In the genomic region with DNA sequence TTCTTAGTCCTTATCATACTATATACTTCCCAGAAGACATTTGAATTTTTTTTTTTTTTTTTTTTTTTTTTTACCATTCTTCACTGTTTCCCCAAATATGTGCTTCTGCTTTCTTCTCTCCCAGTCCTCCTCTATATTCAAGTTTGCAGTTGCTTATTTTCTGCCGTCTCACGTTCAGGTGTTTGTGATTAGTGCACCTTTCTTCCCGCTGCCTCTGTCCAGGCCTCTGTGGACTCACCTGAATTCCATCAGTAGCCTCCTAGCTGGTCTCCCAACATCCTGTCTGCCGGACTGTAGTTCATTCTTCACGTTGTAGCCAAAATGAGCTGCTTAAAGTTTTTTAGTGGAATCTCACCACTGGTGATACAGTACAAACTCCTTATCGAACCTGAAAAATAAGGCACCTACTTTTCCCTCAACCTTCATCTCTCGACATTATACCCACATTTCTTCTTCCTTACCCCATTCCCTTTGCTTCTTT, we compare ENCODE assay signal across 8 cellular contexts. TPM values are rescaled to one million over a fixed set of nuclear protein-coding genes. Genes with fewer than 3 reads are reported as not detected.
DNase-seq lines count a peak whose midpoint lies in the region; ATAC-seq and TF ChIP-seq lines count a peak whose summit lies in the region.

No MANE protein-coding gene starts in this region.

- intact Hi-C loops in activated T-helper 1 cell treated with anti-CD3 and anti-CD28 coated beads, Interleukin-12 subunit alpha, Interleukin-12 subunit beta, Interleukin-2, Interleukin-4 antibody, amounts not matched to agents 30 ng/mL and 10 ng/mL and 1 ng/mL, durations not matched to agents 14 hours and 24 hours and 36 hours (cut with micrococcal nuclease), result loop anchor here (1.0 kb wide), 2 partner anchors 8 to 54 kb away; a partner anchor contains a TSS

- TF ChIP-seq CTCF in HL-60 (IDR thresholded peaks at IDR 0.05; ENCODE audit: insufficient read depth, low read length), result no peak

- no peak for DNase-seq in HL-60 (ENCODE audit: low read depth in 1 of 2, low spot score in 1 of 2)
- DNase-seq in activated T-helper 1 cell treated with anti-CD3 and anti-CD28 coated beads, Interleukin-12 subunit alpha, Interleukin-12 subunit beta, Interleukin-2, Interleukin-4 antibody, amounts not matched to agents 30 ng/mL and 10 ng/mL and 1 ng/mL, durations not matched to agents 14 hours and 24 hours and 36 hours (ENCODE audit: low spot score), result no peak
- no peak for DNase-seq in NCI-H1694 (lab: John Stamatoyannopoulos, UW)
- no peak for DNase-seq in Ammon's horn (ENCODE audit: low spot score)

- peak overlapping the region; percentile 93 for H3K4me3 Mint-ChIP-seq in activated T-helper 1 cell treated with anti-CD3 and anti-CD28 coated beads, Interleukin-12 subunit alpha, Interleukin-12 subunit beta, Interleukin-2, Interleukin-4 antibody, amounts not matched to agents 30 ng/mL and 10 ng/mL and 1 ng/mL, durations not matched to agents 14 hours and 24 hours and 36 hours
- peak overlapping the region; percentile 80 for H3K4me3 Mint-ChIP-seq in stimulated activated memory B cell treated with anti-CD40 and anti-IgM and Interleukin-4, amounts not matched to agents 10 μg/mL and 1 μg/mL and 100 μg/mL, for 72 hours

- peak overlapping the region; percentile 53 for H3K4me3 ChIP-seq in HL-60 (replicated peaks; ENCODE audit: insufficient read depth, low read length)
- peak overlapping the region; percentile 52 for H3K4me3 ChIP-seq in iPS-18c (ENCODE audit: insufficient read depth, low read depth, low read length)

- H3K27me3 Mint-ChIP-seq in activated T-helper 1 cell treated with anti-CD3 and anti-CD28 coated beads, Interleukin-12 subunit alpha, Interleukin-12 subunit beta, Interleukin-2, Interleukin-4 antibody, amounts not matched to agents 30 ng/mL and 10 ng/mL and 1 ng/mL, durations not matched to agents 14 hours and 24 hours and 36 hours (ENCODE audit: insufficient read depth), result peaks cover 18% of the 10 kb centered on the region
- H3K27me3 Mint-ChIP-seq in stimulated activated memory B cell treated with anti-CD40 and anti-IgM and Interleukin-4, amounts not matched to agents 10 μg/mL and 1 μg/mL and 100 μg/mL, for 72 hours, result no peaks in the 10 kb centered on the region

- H3K9me3 Mint-ChIP-seq in activated T-helper 1 cell treated with anti-CD3 and anti-CD28 coated beads, Interleukin-12 subunit alpha, Interleukin-12 subunit beta, Interleukin-2, Interleukin-4 antibody, amounts not matched to agents 30 ng/mL and 10 ng/mL and 1 ng/mL, durations not matched to agents 14 hours and 24 hours and 36 hours, result peaks cover 14% of the 10 kb centered on the region
- H3K9me3 Mint-ChIP-seq in stimulated activated memory B cell treated with anti-CD40 and anti-IgM and Interleukin-4, amounts not matched to agents 10 μg/mL and 1 μg/mL and 100 μg/mL, for 72 hours, result peaks cover 3% of the 10 kb centered on the region

- peak overlapping the region; percentile 69 for H3K27ac ChIP-seq in HL-60 (replicated peaks)

- peak overlapping the region; percentile 93 for H3K27ac Mint-ChIP-seq in activated T-helper 1 cell treated with anti-CD3 and anti-CD28 coated beads, Interleukin-12 subunit alpha, Interleukin-12 subunit beta, Interleukin-2, Interleukin-4 antibody, amounts not matched to agents 30 ng/mL and 10 ng/mL and 1 ng/mL, durations not matched to agents 14 hours and 24 hours and 36 hours
- H3K27ac Mint-ChIP-seq in stimulated activated memory B cell treated with anti-CD40 and anti-IgM and Interleukin-4, amounts not matched to agents 10 μg/mL and 1 μg/mL and 100 μg/mL, for 72 hours, result peak overlapping the region; percentile 77

- peaks cover 22% of the 10 kb centered on the region for H3K36me3 Mint-ChIP-seq in activated T-helper 1 cell treated with anti-CD3 and anti-CD28 coated beads, Interleukin-12 subunit alpha, Interleukin-12 subunit beta, Interleukin-2, Interleukin-4 antibody, amounts not matched to agents 30 ng/mL and 10 ng/mL and 1 ng/mL, durations not matched to agents 14 hours and 24 hours and 36 hours (ENCODE audit: low read depth)
- peaks cover 17% of the 10 kb centered on the region for H3K36me3 Mint-ChIP-seq in stimulated activated memory B cell treated with anti-CD40 and anti-IgM and Interleukin-4, amounts not matched to agents 10 μg/mL and 1 μg/mL and 100 μg/mL, for 72 hours

- peaks cover 39% of the 10 kb centered on the region for H3K4me1 Mint-ChIP-seq in activated T-helper 1 cell treated with anti-CD3 and anti-CD28 coated beads, Interleukin-12 subunit alpha, Interleukin-12 subunit beta, Interleukin-2, Interleukin-4 antibody, amounts not matched to agents 30 ng/mL and 10 ng/mL and 1 ng/mL, durations not matched to agents 14 hours and 24 hours and 36 hours (ENCODE audit: low read depth)
- peaks cover 35% of the 10 kb centered on the region for H3K4me1 Mint-ChIP-seq in stimulated activated memory B cell treated with anti-CD40 and anti-IgM and Interleukin-4, amounts not matched to agents 10 μg/mL and 1 μg/mL and 100 μg/mL, for 72 hours

- ATAC-seq in stimulated activated memory B cell treated with anti-CD40 and anti-IgM and Interleukin-4, amounts not matched to agents 10 μg/mL and 1 μg/mL and 100 μg/mL, for 72 hours, result no peak
- ATAC-seq in HG03108 (IDR thresholded peaks at IDR 0.05; ENCODE audit: unreplicated experiment) (no peak), HG02623 (IDR thresholded peaks at IDR 0.05; ENCODE audit: unreplicated experiment) (no peak)

- no peaks in the 10 kb centered on the region for H3K9me3 ChIP-seq in iPS-18c (ENCODE audit: control insufficient read depth, insufficient read depth, low read length)

- no peaks in the 10 kb centered on the region for H3K27me3 ChIP-seq in HL-60 (ENCODE audit: insufficient read depth, poor library complexity, severe bottlenecking)

RNA-seq across cellular contexts. Expression of a gene that starts 0.8 kb away (rescaled TPM):
- 24.2 and 24.3 TPM in 2 replicates for total RNA-seq in activated T-helper 1 cell treated with anti-CD3 and anti-CD28 coated beads, Interleukin-12 subunit alpha, Interleukin-12 subunit beta, Interleukin-2, Interleukin-4 antibody, amounts not matched to agents 30 ng/mL and 10 ng/mL and 1 ng/mL, durations not matched to agents 14 hours and 24 hours and 36 hours

RNA-seq across cellular contexts. Expression of a gene that starts 54.3 kb away (rescaled TPM):
- total RNA-seq in activated T-helper 1 cell treated with anti-CD3 and anti-CD28 coated beads, Interleukin-12 subunit alpha, Interleukin-12 subunit beta, Interleukin-2, Interleukin-4 antibody, amounts not matched to agents 30 ng/mL and 10 ng/mL and 1 ng/mL, durations not matched to agents 14 hours and 24 hours and 36 hours, result 4.1 and 5.8 TPM in 2 replicates

RNA-seq across cellular contexts. Expression of a gene that starts 54.6 kb away (rescaled TPM):
- total RNA-seq in activated T-helper 1 cell treated with anti-CD3 and anti-CD28 coated beads, Interleukin-12 subunit alpha, Interleukin-12 subunit beta, Interleukin-2, Interleukin-4 antibody, amounts not matched to agents 30 ng/mL and 10 ng/mL and 1 ng/mL, durations not matched to agents 14 hours and 24 hours and 36 hours, result 49.0 and 53.6 TPM in 2 replicates
